ENCODE assay signal across 11 cellular contexts in the genomic region with DNA sequence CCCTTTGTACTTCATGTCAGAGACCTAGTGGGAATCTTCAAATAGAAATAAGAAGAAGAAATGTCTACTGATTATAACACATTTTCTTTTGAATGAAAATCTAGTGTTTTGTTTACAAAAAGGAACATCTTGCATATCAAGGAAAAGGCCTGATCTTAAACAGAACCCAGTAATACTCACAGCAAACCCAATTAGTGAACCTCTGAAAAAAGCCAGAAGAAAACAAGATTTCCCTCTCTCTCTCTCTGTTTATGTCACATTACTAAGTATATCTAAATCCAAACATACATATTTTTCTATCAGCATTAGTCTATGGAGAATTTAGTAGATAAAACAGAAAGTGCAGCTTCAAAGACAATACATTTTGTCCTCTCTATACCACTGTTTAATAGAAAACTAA.
"Had no signal": no experiment of that assay in that cellular context is flagged by ENCODE, and none has a peak within 500 bp of the region (broad histone marks: within the 10 kb centered on the region; RNA-seq: fewer than 3 reads in every experiment).

No MANE protein-coding gene starts in this region.

- H3K4me2 ChIP-seq: GM23338 had no signal

- H3K36me3 ChIP-seq: HAP-1 had no signal

- H3K9ac ChIP-seq: GM23248 had no signal

- ATAC-seq: GM23338, HCT116 had no signal

- FAIRE-seq: H1, H54 had no signal

- H3K4me3 ChIP-seq: GM23248, GM23338, HAP-1 had no signal

- H2AFZ ChIP-seq: GM23248, GM23338 had no signal

- H3K4me1 ChIP-seq: HAP-1 had no signal

- DNase-seq: GM23248, GOT3, H7, H9, HCEC 1CT, HFFc6 had no signal

- H3K9me3 ChIP-seq: HAP-1 had no signal

- H3K27ac ChIP-seq: GM23248 had no signal
